28 cellular contexts compared by ENCODE assay signal in genomic region chr3:126973814-126974213, GRCh38.
"Had no signal": no experiment of that assay in that cellular context is flagged by ENCODE, and none has a peak within 500 bp of the region (broad histone marks: within the 10 kb centered on the region; RNA-seq: fewer than 3 reads in every experiment).

No MANE protein-coding gene starts in this region.

- H3K36me3 ChIP-seq: stomach, suprapubic skin, thoracic aorta, thyroid gland, tibial artery, tibial nerve, transverse colon, upper lobe of left lung, upper lobe of right lung, uterus, vagina had no signal

- H3K4me1 ChIP-seq: stomach, tibial artery, transverse colon, upper lobe of right lung, uterus, vagina had no signal

- H3K4me3 ChIP-seq: stomach, suprapubic skin, testis, thoracic aorta, thyroid gland, tibial artery, tibial nerve, transverse colon, upper lobe of left lung, upper lobe of right lung, uterus, vagina had no signal

- ATAC-seq: stimulated activated memory B cell treated with anti-CD40 and anti-IgM and Interleukin-4, amounts not matched to agents 10 μg/mL and 1 μg/mL and 100 μg/mL, for 72 hours; stimulated activated naive B cell treated with anti-CD40 and anti-IgM and Interleukin-4, amounts not matched to agents 10 μg/mL and 1 μg/mL and 100 μg/mL, for 72 hours; stimulated activated naive CD8-positive, alpha-beta T cell treated with anti-CD3 and anti-CD28 coated beads, Interleukin-15, amount 100 ng/mL, for 72 hours; stimulated activated naive CD8-positive, alpha-beta T cell treated with anti-CD3 and anti-CD28 coated beads, Interleukin-15, Interleukin-2, amounts not matched to agents 100 U/mL and 50 U/mL, for 24 hours; upper lobe of right lung had no signal

- H3K27ac Mint-ChIP-seq: stimulated activated effector memory CD8-positive, alpha-beta T cell treated with anti-CD3 and anti-CD28 coated beads, Interleukin-12 subunit alpha, Interleukin-12 subunit beta, amount 100 ng/mL, for 72 hours; stimulated activated memory B cell treated with anti-CD40 and anti-IgM and Interleukin-4, amounts not matched to agents 10 μg/mL and 1 μg/mL and 100 μg/mL, for 72 hours; stimulated activated naive B cell treated with anti-CD40 and anti-IgM and Interleukin-4, amounts not matched to agents 10 μg/mL and 1 μg/mL and 100 μg/mL, for 72 hours; stimulated activated naive CD8-positive, alpha-beta T cell treated with anti-CD3 and anti-CD28 coated beads, Interleukin-15, Interleukin-2, amounts not matched to agents 100 ng/mL and 50 ng/mL, for 24 hours; type B pancreatic cell had no signal

- H3K36me3 Mint-ChIP-seq: stimulated activated effector memory CD8-positive, alpha-beta T cell treated with anti-CD3 and anti-CD28 coated beads, Interleukin-12 subunit alpha, Interleukin-12 subunit beta, amount 100 ng/mL, for 72 hours; type B pancreatic cell had no signal

- H3K27me3 ChIP-seq: suprapubic skin, testis, thyroid gland, tibial nerve, transverse colon, upper lobe of left lung, upper lobe of right lung, uterus, vagina had no signal

- H3K9me3 ChIP-seq: testis, thyroid gland had no signal

- DNase-seq: stimulated activated CD4-positive, alpha-beta T cell treated with anti-CD3 and anti-CD28 coated beads, Interleukin-2, amount 100 ng/mL, for 48 hours; stimulated activated CD4-positive, alpha-beta T cell treated with anti-CD3 and anti-CD28 coated beads, Interleukin-4, amount 100 ng/mL, for 1 hour; stimulated activated CD4-positive, alpha-beta T cell treated with anti-CD3 and anti-CD28 coated beads, Interleukin-4, amount 100 ng/mL, for 24 hours; stimulated activated CD4-positive, alpha-beta T cell treated with anti-CD3 and anti-CD28 coated beads, Interleukin-4, amount 100 ng/mL, for 4 hours; stimulated activated CD8-positive, alpha-beta memory T cell treated with anti-CD3 and anti-CD28 coated beads, Interleukin-4, amount 100 ng/mL, for 48 hours; stimulated activated naive B cell treated with anti-CD40 and anti-IgM and Interleukin-4, amounts not matched to agents 10 μg/mL and 1 μg/mL and 100 μg/mL, for 72 hours; stimulated activated naive CD4-positive, alpha-beta T cell; stimulated activated naive CD4-positive, alpha-beta T cell treated with Interleukin-2 at 50 U/mL for 16 hours; stimulated activated naive CD8-positive, alpha-beta T cell treated with anti-CD3 and anti-CD28 coated beads, Interleukin-15, amount 100 ng/mL, for 72 hours; stimulated activated naive CD8-positive, alpha-beta T cell treated with anti-CD3 and anti-CD28 coated beads, Interleukin-15, Interleukin-2, amounts not matched to agents 100 U/mL and 50 U/mL, for 24 hours; stomach; substantia nigra; testis; thyroid gland; tibial artery; transverse colon; trophoblast cell; upper lobe of left lung; upper lobe of right lung; uterus had no signal

- H3K4me3 Mint-ChIP-seq: stimulated activated effector memory CD8-positive, alpha-beta T cell treated with anti-CD3 and anti-CD28 coated beads, Interleukin-12 subunit alpha, Interleukin-12 subunit beta, amount 100 ng/mL, for 72 hours; stimulated activated memory B cell treated with anti-CD40 and anti-IgM and Interleukin-4, amounts not matched to agents 10 μg/mL and 1 μg/mL and 100 μg/mL, for 72 hours; stimulated activated naive B cell treated with anti-CD40 and anti-IgM and Interleukin-4, amounts not matched to agents 10 μg/mL and 1 μg/mL and 100 μg/mL, for 72 hours; stimulated activated naive CD8-positive, alpha-beta T cell treated with anti-CD3 and anti-CD28 coated beads, Interleukin-15, amount 100 ng/mL, for 72 hours; stimulated activated naive CD8-positive, alpha-beta T cell treated with anti-CD3 and anti-CD28 coated beads, Interleukin-15, Interleukin-2, amounts not matched to agents 100 ng/mL and 50 ng/mL, for 24 hours; type B pancreatic cell had no signal

- H3K27ac ChIP-seq: stomach, suprapubic skin, testis, thoracic aorta, thyroid gland, tibial artery, tibial nerve, transverse colon, upper lobe of left lung, upper lobe of right lung, uterus, vagina had no signal
